In genomic region chr20:4813076-4813838, GRCh38 we compare ENCODE assay signal across 8 cellular contexts. TPM values are rescaled to one million over a fixed set of nuclear protein-coding genes. Genes with fewer than 3 reads are reported as not detected.
A peak's percentile ranks its signal among the peaks of the same experiment; 100 is the strongest.
DNase-seq lines count a peak whose midpoint lies in the region; ATAC-seq and TF ChIP-seq lines count a peak whose summit lies in the region.

No MANE protein-coding gene starts in this region.

- TF ChIP-seq POLR2A in vagina (IDR thresholded peaks at IDR 0.05): no peak

- peak; percentile 31 for ATAC-seq in GM19023 (IDR thresholded peaks at IDR 0.05; ENCODE audit: unreplicated experiment)
- ATAC-seq in HG03460 (IDR thresholded peaks at IDR 0.05; ENCODE audit: unreplicated experiment): peak; percentile 26
- ATAC-seq in memory B cell (ENCODE audit: low read depth): peak; percentile 42
- no peak for ATAC-seq in HG02840 (IDR thresholded peaks at IDR 0.05; ENCODE audit: low FRiP score, unreplicated experiment)

- no peak for TF ChIP-seq CTCF in vagina (IDR thresholded peaks at IDR 0.05)

- H3K36me3 ChIP-seq in vagina: no peaks in the 10 kb centered on the region
- H3K36me3 ChIP-seq in HAP-1 (replicated peaks): no peaks in the 10 kb centered on the region

- DNase-seq in memory B cell (ENCODE audit: low spot score in 2 of 2) (peak; percentile 70 to 77), vagina (ENCODE audit: extremely low spot score in 2 of 2) (no peak), HAP-1 (ENCODE audit: low spot score in 2 of 2) (no peak), NCI-H524 treated with DMSO at 0.1 percent for 48 hours (lab: John Stamatoyannopoulos, UW) (no peak)

- intact Hi-C loops in vagina (cut with DNase I): no loop called here

- peaks cover 2% of the 10 kb centered on the region for H3K36me3 Mint-ChIP-seq in activated naive CD8-positive, alpha-beta T cell
- H3K36me3 Mint-ChIP-seq in memory B cell: peaks cover 9% of the 10 kb centered on the region

- in situ Hi-C loops in HAP-1 (cut with MboI; ENCODE audit: low sequenced_read_pairs): no loop called here

- H3K4me1 Mint-ChIP-seq in activated naive CD8-positive, alpha-beta T cell (ENCODE audit: low read depth): peaks cover 78% of the 10 kb centered on the region
- H3K4me1 Mint-ChIP-seq in memory B cell: peaks cover 68% of the 10 kb centered on the region

- no peak overlapping the region for H3K4me3 ChIP-seq in vagina
- no peak overlapping the region for H3K4me3 ChIP-seq in HAP-1

- H3K4me1 ChIP-seq in vagina (peaks cover 48% of the 10 kb centered on the region), HAP-1 (no peaks in the 10 kb centered on the region)

- H3K9me3 Mint-ChIP-seq in activated naive CD8-positive, alpha-beta T cell (ENCODE audit: low read depth): no peaks in the 10 kb centered on the region
- H3K9me3 Mint-ChIP-seq in memory B cell: peaks cover 2% of the 10 kb centered on the region

- no peaks in the 10 kb centered on the region for H3K9me3 ChIP-seq in vagina
- H3K9me3 ChIP-seq in HAP-1: no peaks in the 10 kb centered on the region

- H3K4me3 Mint-ChIP-seq in activated naive CD8-positive, alpha-beta T cell: peak overlapping the region; percentile 90
- peak overlapping the region; percentile 89 for H3K4me3 Mint-ChIP-seq in memory B cell

- no peaks in the 10 kb centered on the region for H3K27me3 Mint-ChIP-seq in activated naive CD8-positive, alpha-beta T cell
- H3K27me3 Mint-ChIP-seq in memory B cell: no peaks in the 10 kb centered on the region

- H3K27ac Mint-ChIP-seq in activated naive CD8-positive, alpha-beta T cell: peak overlapping the region; percentile 98
- H3K27ac Mint-ChIP-seq in memory B cell: peak overlapping the region; percentile 100

- H3K27ac ChIP-seq in vagina: peak overlapping the region; percentile 69

- H3K27me3 ChIP-seq in vagina (no peaks in the 10 kb centered on the region), HAP-1 (ENCODE audit: low read depth) (no peaks in the 10 kb centered on the region)

RNA-seq across cellular contexts. Expression of gene RASSF2, which starts 10.2 kb away (rescaled TPM):
- total RNA-seq in vagina: 9.3 TPM

Comparison
In these comparisons a context has a peak if more than half of its experiments do, and no peak if none do; other contexts are left out.
1. DNase-seq: peak in memory B cell (2 of 2); none in vagina (0 of 2), HAP-1 (0 of 2) and NCI-H524 treated with DMSO at 0.1 percent for 48 hours (single experiment).